In genomic region chr6:4936681-4937041, GRCh38 we compare ENCODE assay signal across 1 cellular context.
TF ChIP-seq lines count a peak whose summit lies in the region.

No MANE protein-coding gene starts in this region.

TF ChIP-seq in SK-N-SH, 30 proteins besides CTCF, POLR2A, EP300 and RAD21 (continued from another document):
- peak; percentile 92 for TF ChIP-seq GATA2 (CRISPR knock-in tag; IDR thresholded peaks at IDR 0.05)
- TF ChIP-seq SMC3 (IDR thresholded peaks at IDR 0.05; ENCODE audit: low read depth, low read length): peak; percentile 71
- peak; percentile 94 for TF ChIP-seq RCOR1 (IDR thresholded peaks at IDR 0.05; ENCODE audit: low read length)
- TF ChIP-seq SIN3A (IDR thresholded peaks at IDR 0.05; ENCODE audit: borderline replicate concordance, low read depth, low read length): no peak
- no peak for TF ChIP-seq RXRA (IDR thresholded peaks at IDR 0.05; ENCODE audit: borderline replicate concordance, low read depth)
